In the genomic region with DNA sequence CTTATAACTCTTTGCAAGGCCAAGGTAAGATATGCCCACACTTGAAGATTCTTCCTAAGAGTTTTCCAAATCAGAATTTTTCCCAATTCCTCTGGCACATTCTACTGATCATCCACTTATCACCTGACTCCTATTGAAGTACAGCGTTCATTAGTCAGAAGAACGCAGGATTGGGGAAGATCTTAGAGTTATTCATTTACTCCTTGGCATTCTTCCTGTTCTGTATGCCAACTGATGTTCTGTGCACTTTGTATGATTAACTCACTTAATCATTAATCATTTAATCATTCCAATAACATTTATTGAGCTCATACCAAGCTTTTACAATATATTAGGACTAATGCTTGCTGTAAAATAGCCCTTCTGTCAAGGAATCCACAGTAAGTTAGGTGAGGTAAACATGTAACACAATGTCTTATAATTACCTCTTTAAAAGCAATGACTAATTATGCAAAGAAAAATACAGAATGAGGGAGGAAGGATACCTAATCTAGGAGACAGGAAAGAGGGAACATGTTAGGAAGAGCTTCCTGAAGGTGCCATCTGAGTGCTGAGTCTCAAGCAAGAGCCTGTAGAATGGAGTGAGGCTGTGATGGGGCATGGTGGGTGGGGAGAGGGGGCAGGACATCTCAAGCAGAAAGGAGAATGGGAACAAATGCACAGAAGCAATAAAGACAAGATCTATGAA, we compare ENCODE assay signal across 13 cellular contexts.
"Had no signal": no experiment of that assay in that cellular context is flagged by ENCODE, and none has a peak within 500 bp of the region (broad histone marks: within the 10 kb centered on the region; RNA-seq: fewer than 3 reads in every experiment).

No MANE protein-coding gene starts in this region.

- FAIRE-seq: TTC549 had no signal

- H3K36me3 ChIP-seq: brain microvascular endothelial cell, thyroid gland, vagina had no signal

- H3K27ac Mint-ChIP-seq: activated naive CD4-positive, alpha-beta T cell treated with anti-CD3 and anti-CD28 coated beads, Interleukin-2, amount 50 U/mL, for 72 hours; naive thymus-derived CD8-positive, alpha-beta T cell had no signal

- H3K4me3 ChIP-seq: dorsolateral prefrontal cortex, lung, thyroid gland, vagina had no signal

- H3K9me3 ChIP-seq: thyroid gland, vagina had no signal

- ATAC-seq: activated naive CD4-positive, alpha-beta T cell treated with anti-CD3 and anti-CD28 coated beads, Interleukin-2, amount 50 U/mL, for 72 hours; esophagus mucosa; naive thymus-derived CD8-positive, alpha-beta T cell had no signal

- H3K4me1 Mint-ChIP-seq: naive thymus-derived CD8-positive, alpha-beta T cell had no signal

- H3K27me3 ChIP-seq: brain microvascular endothelial cell, dorsolateral prefrontal cortex, thyroid gland, vagina had no signal

- H3K27ac ChIP-seq: brain microvascular endothelial cell, dorsolateral prefrontal cortex, thyroid gland, vagina had no signal

- H3K4me3 Mint-ChIP-seq: naive thymus-derived CD8-positive, alpha-beta T cell had no signal

- H3K9me3 Mint-ChIP-seq: activated naive CD4-positive, alpha-beta T cell treated with anti-CD3 and anti-CD28 coated beads, Interleukin-2, amount 50 U/mL, for 72 hours; naive thymus-derived CD8-positive, alpha-beta T cell had no signal

- H3K4me1 ChIP-seq: thyroid gland, vagina had no signal

- H3K36me3 Mint-ChIP-seq: activated naive CD4-positive, alpha-beta T cell treated with anti-CD3 and anti-CD28 coated beads, Interleukin-2, amount 50 U/mL, for 72 hours; naive thymus-derived CD8-positive, alpha-beta T cell had no signal

- DNase-seq: activated effector memory CD4-positive, alpha-beta T cell treated with Interleukin-2 at 50 U/mL for 16 hours; activated T-cell treated with anti-CD3 and anti-CD28 coated beads, Interleukin-2, amount 50 U/mL, for 1 hour; amygdala; brain microvascular endothelial cell; dorsolateral prefrontal cortex; naive thymus-derived CD8-positive, alpha-beta T cell; T-helper 2 cell; thyroid gland had no signal
